In the genomic region with DNA sequence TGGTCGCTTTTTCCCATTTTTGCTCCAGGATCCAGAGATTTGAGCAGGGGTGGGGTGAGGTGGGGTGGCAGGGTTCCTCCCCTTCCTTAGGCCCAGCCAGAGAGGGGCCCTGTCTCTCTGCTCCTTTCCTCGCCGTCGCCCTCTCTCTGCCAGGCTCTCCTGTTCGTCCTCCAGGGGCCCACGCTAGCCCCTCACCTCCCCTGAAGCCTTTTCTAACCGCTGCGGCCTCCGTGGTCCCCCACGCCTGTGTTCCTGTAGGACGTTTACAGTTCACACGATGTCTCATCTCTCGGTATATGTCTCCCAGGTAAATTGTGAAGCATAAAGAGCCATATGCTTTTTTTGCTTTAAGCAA, we compare ENCODE assay signal across 7 cellular contexts. TPM values are rescaled to one million over a fixed set of nuclear protein-coding genes. Genes with fewer than 3 reads are reported as not detected.
DNase-seq lines count a peak whose midpoint lies in the region; ATAC-seq lines count a peak whose summit lies in the region.

No MANE protein-coding gene starts in this region.

- H3K4me1 ChIP-seq in SJCRH30: peaks cover 29% of the 10 kb centered on the region

- peak overlapping the region; percentile 79 for H3K27ac ChIP-seq in SJCRH30

- H3K27me3 Mint-ChIP-seq in stimulated activated naive CD8-positive, alpha-beta T cell treated with anti-CD3 and anti-CD28 coated beads, Interleukin-15, Interleukin-2, amounts not matched to agents 100 ng/mL and 50 ng/mL, for 24 hours: peaks cover 55% of the 10 kb centered on the region

- peak overlapping the region; percentile 58 for H3K4me3 Mint-ChIP-seq in stimulated activated naive CD8-positive, alpha-beta T cell treated with anti-CD3 and anti-CD28 coated beads, Interleukin-15, Interleukin-2, amounts not matched to agents 100 ng/mL and 50 ng/mL, for 24 hours

- DNase-seq in SJCRH30 (no peak), ureter (ENCODE audit: low spot score) (no peak), activated gamma-delta T cell (lab: John Stamatoyannopoulos, UW) (no peak)

- H3K4me3 ChIP-seq in SJCRH30: peak overlapping the region; percentile 55
- H3K4me3 ChIP-seq in iPS-18c (ENCODE audit: insufficient read depth, low read depth, low read length): peak overlapping the region; percentile 22; the same call in 1 of the 2 replicates

- H3K9me3 Mint-ChIP-seq in stimulated activated naive CD8-positive, alpha-beta T cell treated with anti-CD3 and anti-CD28 coated beads, Interleukin-15, Interleukin-2, amounts not matched to agents 100 ng/mL and 50 ng/mL, for 24 hours: no peaks in the 10 kb centered on the region

- H3K4me1 Mint-ChIP-seq in stimulated activated naive CD8-positive, alpha-beta T cell treated with anti-CD3 and anti-CD28 coated beads, Interleukin-15, Interleukin-2, amounts not matched to agents 100 ng/mL and 50 ng/mL, for 24 hours (ENCODE audit: low read depth): peaks cover 25% of the 10 kb centered on the region

- peak overlapping the region; percentile 34 for H3K27ac Mint-ChIP-seq in stimulated activated naive CD8-positive, alpha-beta T cell treated with anti-CD3 and anti-CD28 coated beads, Interleukin-15, Interleukin-2, amounts not matched to agents 100 ng/mL and 50 ng/mL, for 24 hours

- no peaks in the 10 kb centered on the region for H3K36me3 ChIP-seq in SJCRH30

- H3K27me3 ChIP-seq in SJCRH30: no peaks in the 10 kb centered on the region

- peak; percentile 16 for ATAC-seq in GM21423 (IDR thresholded peaks at IDR 0.05; ENCODE audit: unreplicated experiment)
- ATAC-seq in GM21515 (IDR thresholded peaks at IDR 0.05; ENCODE audit: unreplicated experiment): no peak

- H3K9me3 ChIP-seq in SJCRH30 (replicated peaks) (no peaks in the 10 kb centered on the region), iPS-18c (ENCODE audit: control insufficient read depth, insufficient read depth, low read length) (no peaks in the 10 kb centered on the region)

- no peaks in the 10 kb centered on the region for H3K36me3 Mint-ChIP-seq in stimulated activated naive CD8-positive, alpha-beta T cell treated with anti-CD3 and anti-CD28 coated beads, Interleukin-15, Interleukin-2, amounts not matched to agents 100 ng/mL and 50 ng/mL, for 24 hours (ENCODE audit: low read depth)

RNA-seq across cellular contexts. Expression of gene ZNF366, which starts 49.9 kb away (rescaled TPM):
- 0.12 and 0.25 TPM in 2 replicates for total RNA-seq in SJCRH30 (2014; rRNA removed; shearing (Covaris generic))
- total RNA-seq in ureter: 6.0 TPM
